In genomic region chr1:89516055-89516454, GRCh38 we compare ENCODE assay signal across 9 cellular contexts. TPM values are rescaled to one million over a fixed set of nuclear protein-coding genes. Genes with fewer than 3 reads are reported as not detected.
DNase-seq lines count a peak whose midpoint lies in the region; ATAC-seq and TF ChIP-seq lines count a peak whose summit lies in the region.
"Had no signal": no experiment of that assay in that cellular context is flagged by ENCODE, and none has a peak within 500 bp of the region (broad histone marks: within the 10 kb centered on the region; RNA-seq: fewer than 3 reads in every experiment).

No MANE protein-coding gene starts in this region.

- no TSS peak for BruUV-seq in Calu3 (replicated peaks; lab: Mats Ljungman, UMichigan)

- no peak overlapping the region for H3K27ac Mint-ChIP-seq in Calu3 (ENCODE audit: unreplicated experiment)

- TF ChIP-seq CTCF in Calu3 (IDR thresholded peaks at IDR 0.05; ENCODE audit: unreplicated experiment) = no peak

- no peaks in the 10 kb centered on the region for H3K27me3 Mint-ChIP-seq in Calu3 (ENCODE audit: unreplicated experiment)

- CTCF ChIA-PET in Calu3 (lab: Charles Lee) = interaction anchor here (0.5 kb wide), 1 partner anchor 1881 kb away, joined by 3 read pairs; no protein-coding TSS in a partner anchor

- ATAC-seq in GM19467 (IDR thresholded peaks at IDR 0.05; ENCODE audit: unreplicated experiment) (no peak), HG02610 (IDR thresholded peaks at IDR 0.05; ENCODE audit: unreplicated experiment) (no peak)
- ATAC-seq: upper lobe of right lung had no signal

- no peak overlapping the region for H3K4me3 Mint-ChIP-seq in Calu3 (ENCODE audit: low read depth, unreplicated experiment)

- H3K4me1 Mint-ChIP-seq in Calu3 (ENCODE audit: low read depth, unreplicated experiment) = peaks cover 11% of the 10 kb centered on the region

- H3K36me3 Mint-ChIP-seq in Calu3 (ENCODE audit: insufficient read depth, unreplicated experiment) = no peaks in the 10 kb centered on the region

- DNase-seq in Calu3 = peak; percentile 28
- peak; percentile 50 for DNase-seq in HS-5 (ENCODE audit: low read depth)
- DNase-seq in astrocyte of the hippocampus (ENCODE audit: low read depth, low spot score) = peak; percentile 57
- DNase-seq in islet precursor cell = peak; percentile 73
- DNase-seq in NCI-H526 treated with DMSO at 0.1 percent for 48 hours (lab: John Stamatoyannopoulos, UW) = no peak
- DNase-seq in T-helper 9 cell = no peak
- DNase-seq: upper lobe of right lung had no signal

- peaks cover 3% of the 10 kb centered on the region for H3K9me3 Mint-ChIP-seq in Calu3 (ENCODE audit: low read depth, unreplicated experiment)

- intact Hi-C loops in Calu3 (cut with micrococcal nuclease; ENCODE audit: unreplicated experiment) = loop anchor here (5.0 kb wide), 1 partner anchor 36 kb away; no protein-coding TSS in a partner anchor

RNA-seq across cellular contexts. Expression of gene LRRC8B, which starts 8.6 kb away (rescaled TPM):
- total RNA-seq in Calu3 (2022) = 42.5 and 42.9 TPM in 2 replicates

Comparison
In these comparisons a context has a peak if more than half of its experiments do, and no peak if none do; other contexts are left out.
1. DNase-seq: peak in Calu3 (single experiment), HS-5 (single experiment), astrocyte of the hippocampus (single experiment) and islet precursor cell (single experiment); none in NCI-H526 treated with DMSO at 0.1 percent for 48 hours (single experiment) and T-helper 9 cell (single experiment).